In the genomic region with DNA sequence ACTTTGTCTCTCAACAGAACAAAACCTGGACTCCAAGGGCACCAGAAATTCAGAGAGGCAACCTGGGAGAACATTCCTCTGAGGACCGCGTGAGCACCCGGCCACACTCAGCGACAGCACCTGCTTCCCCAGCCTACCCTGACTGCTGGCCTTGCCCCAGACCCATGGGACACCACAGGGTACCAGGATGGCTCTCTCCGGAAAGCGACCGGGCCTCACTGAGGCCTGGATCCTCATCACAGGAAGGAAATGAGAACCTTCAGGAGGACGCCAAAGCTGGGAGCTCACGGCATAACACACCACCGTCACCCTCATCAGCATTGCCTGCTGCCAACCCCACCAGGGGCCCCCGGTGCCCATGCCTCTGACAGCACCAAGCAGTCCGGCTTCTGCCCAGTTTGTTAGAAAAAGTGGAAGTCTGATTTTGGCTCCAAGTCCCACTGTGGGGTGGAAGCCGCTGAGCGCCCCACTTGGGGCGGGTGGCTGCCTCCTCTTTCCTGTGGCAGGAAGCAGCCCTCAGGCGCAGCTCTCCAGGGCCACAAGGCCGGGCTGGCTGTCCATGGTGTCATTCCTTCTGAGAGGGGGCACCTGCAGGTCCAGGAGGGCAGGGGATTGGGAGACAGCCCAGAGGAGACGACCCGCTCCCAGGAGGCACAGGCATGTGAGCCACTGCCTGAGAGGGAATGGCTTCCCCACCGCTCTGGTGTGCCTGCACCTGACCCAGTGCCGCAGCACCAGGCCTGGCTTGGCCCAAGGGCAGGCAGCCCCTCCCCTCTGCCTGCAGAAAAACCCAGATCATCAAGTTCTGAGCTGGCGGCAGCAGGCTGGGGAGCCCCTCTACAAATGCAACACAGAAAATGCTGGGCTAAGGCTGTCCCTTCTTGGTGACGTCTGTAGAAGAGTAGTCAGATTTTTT, we compare ENCODE assay signal across 10 cellular contexts. TPM values are rescaled to one million over a fixed set of nuclear protein-coding genes. Genes with fewer than 3 reads are reported as not detected.
DNase-seq lines count a peak whose midpoint lies in the region; ATAC-seq and TF ChIP-seq lines count a peak whose summit lies in the region.
"Had no signal": no experiment of that assay in that cellular context is flagged by ENCODE, and none has a peak within 500 bp of the region (broad histone marks: within the 10 kb centered on the region; RNA-seq: fewer than 3 reads in every experiment).

No MANE protein-coding gene starts in this region.

- H3K27ac Mint-ChIP-seq in activated CD8-positive, alpha-beta T cell treated with anti-CD3 and anti-CD28 coated beads, Interleukin-2, amount 10 ng/mL, durations not matched to agents 7 days and 5 days, result no peak overlapping the region
- H3K27ac Mint-ChIP-seq in activated CD8-positive, alpha-beta T cell treated with anti-CD3 and anti-CD28 coated beads for 36 hours, result no peak overlapping the region
- H3K27ac Mint-ChIP-seq in activated B cell treated with CpG ODN at 0.5 μM for 24 hours, result peak overlapping the region; percentile 61
- peak overlapping the region; percentile 82 for H3K27ac Mint-ChIP-seq in stimulated activated naive B cell treated with anti-CD40 and anti-IgM and Interleukin-4, amounts not matched to agents 10 μg/mL and 1 μg/mL and 100 μg/mL, for 72 hours

- no peak overlapping the region for H2BK15ac ChIP-seq in mesendoderm (replicated peaks; ENCODE audit: low read depth)

- H3K36me3 ChIP-seq in right lobe of liver, result peaks cover 0 to 3% (median 0%) of the 10 kb centered on the region in 4 donors
- H3K36me3 ChIP-seq in mesendoderm (ENCODE audit: control insufficient read depth, insufficient read depth, low read length), result peaks cover 5% of the 10 kb centered on the region

- H2AK5ac ChIP-seq in mesendoderm (ENCODE audit: low read length), result no peak overlapping the region

- 86% methylated on average over 1 of the region's 23 CpGs for WGBS in right lobe of liver (ENCODE audit: insufficient coverage, low coverage, low lambda C conversion rate, missing lambda C conversion rate)
- WGBS in mesendoderm (ENCODE audit: extremely low coverage, insufficient coverage, low lambda C conversion rate), result no CpG with 5 or more reads among the region's 23 CpGs

- H2BK120ac ChIP-seq in mesendoderm (ENCODE audit: low read depth, low read length), result no peak overlapping the region

- H3K9me3 ChIP-seq in right lobe of liver, result no peaks in the 10 kb centered on the region

- H3K4ac ChIP-seq in mesendoderm (ENCODE audit: low read depth, low read length), result no peak overlapping the region

- peak; percentile 23 for DNase-seq in activated CD8-positive, alpha-beta T cell treated with anti-CD3 and anti-CD28 coated beads, Interleukin-2, amount 10 ng/mL, durations not matched to agents 7 days and 5 days
- DNase-seq in activated CD8-positive, alpha-beta T cell treated with anti-CD3 and anti-CD28 coated beads for 36 hours, result no peak
- no peak for DNase-seq in activated B cell treated with CpG ODN at 0.5 μM for 24 hours
- peak; percentile 40 to 65 (median 45) for DNase-seq in right lobe of liver
- DNase-seq in stimulated activated naive B cell treated with anti-CD40 and anti-IgM and Interleukin-4, amounts not matched to agents 10 μg/mL and 1 μg/mL and 100 μg/mL, for 72 hours, result peak; percentile 39
- no peak for DNase-seq in mesendoderm
- no peak for DNase-seq in stimulated activated naive CD4-positive, alpha-beta T cell treated with Interleukin-2 at 50 U/mL for 16 hours (lab: John Stamatoyannopoulos, UW)
- no peak for DNase-seq in cerebellum (ENCODE audit: low spot score)

- peaks cover 0 to 41% (median 22%) of the 10 kb centered on the region in 4 donors for H3K4me1 ChIP-seq in right lobe of liver
- no peaks in the 10 kb centered on the region for H3K4me1 ChIP-seq in mesendoderm (ENCODE audit: control insufficient read depth, low read depth, low read length)
- H3K4me1 ChIP-seq: A549 had no signal

- H3K27me3 Mint-ChIP-seq in activated CD8-positive, alpha-beta T cell treated with anti-CD3 and anti-CD28 coated beads, Interleukin-2, amount 10 ng/mL, durations not matched to agents 7 days and 5 days (ENCODE audit: low read depth), result no peaks in the 10 kb centered on the region
- no peaks in the 10 kb centered on the region for H3K27me3 Mint-ChIP-seq in activated CD8-positive, alpha-beta T cell treated with anti-CD3 and anti-CD28 coated beads for 36 hours
- no peaks in the 10 kb centered on the region for H3K27me3 Mint-ChIP-seq in activated B cell treated with CpG ODN at 0.5 μM for 24 hours
- H3K27me3 Mint-ChIP-seq in stimulated activated naive B cell treated with anti-CD40 and anti-IgM and Interleukin-4, amounts not matched to agents 10 μg/mL and 1 μg/mL and 100 μg/mL, for 72 hours, result no peaks in the 10 kb centered on the region

- H3K18ac ChIP-seq in mesendoderm (ENCODE audit: low read length), result no peak overlapping the region

- H3K36me3 Mint-ChIP-seq in activated CD8-positive, alpha-beta T cell treated with anti-CD3 and anti-CD28 coated beads, Interleukin-2, amount 10 ng/mL, durations not matched to agents 7 days and 5 days (ENCODE audit: low read depth), result peaks cover 2% of the 10 kb centered on the region
- H3K36me3 Mint-ChIP-seq in activated CD8-positive, alpha-beta T cell treated with anti-CD3 and anti-CD28 coated beads for 36 hours (ENCODE audit: low read depth), result peaks cover 9% of the 10 kb centered on the region
- peaks cover 17% of the 10 kb centered on the region for H3K36me3 Mint-ChIP-seq in activated B cell treated with CpG ODN at 0.5 μM for 24 hours (ENCODE audit: low read depth)
- H3K36me3 Mint-ChIP-seq in stimulated activated naive B cell treated with anti-CD40 and anti-IgM and Interleukin-4, amounts not matched to agents 10 μg/mL and 1 μg/mL and 100 μg/mL, for 72 hours, result peaks cover 11 to 23% of the 10 kb centered on the region in 2 donors

- no peak for TF ChIP-seq POLR2A in right lobe of liver (IDR thresholded peaks at IDR 0.05)

- H4K8ac ChIP-seq in mesendoderm (ENCODE audit: low read depth, low read length), result no peak overlapping the region

- CTCF ChIA-PET in activated CD8-positive, alpha-beta T cell treated with anti-CD3 and anti-CD28 coated beads, Interleukin-2, amount 10 ng/mL, durations not matched to agents 7 days and 5 days (lab: Charles Lee), result no interaction called here
- CTCF ChIA-PET in activated CD8-positive, alpha-beta T cell treated with anti-CD3 and anti-CD28 coated beads for 36 hours (lab: Charles Lee), result interaction anchor here (1.3 kb wide), 1 partner anchor 46 kb away, joined by 3 read pairs; no protein-coding TSS in a partner anchor
- CTCF ChIA-PET in activated B cell treated with CpG ODN at 0.5 μM for 24 hours (lab: Charles Lee), result no interaction called here

- H2BK5ac ChIP-seq in mesendoderm (ENCODE audit: low read length), result no peak overlapping the region

- no peak overlapping the region for H3K4me3 ChIP-seq in right lobe of liver
- H3K4me3 ChIP-seq in mesendoderm (ENCODE audit: low read length), result no peak overlapping the region
- H3K4me3 ChIP-seq: A549 had no signal

- intact Hi-C loops in activated CD8-positive, alpha-beta T cell treated with anti-CD3 and anti-CD28 coated beads for 36 hours (cut with micrococcal nuclease), result no loop called here
- intact Hi-C loops in activated B cell treated with CpG ODN at 0.5 μM for 24 hours (cut with micrococcal nuclease) (no loop called here), right lobe of liver (cut with DNase I) (no loop called here)

- H3K79me2 ChIP-seq in mesendoderm (ENCODE audit: control insufficient read depth, insufficient read depth, low read length), result peaks cover 24% of the 10 kb centered on the region

- H3K9me3 Mint-ChIP-seq in activated CD8-positive, alpha-beta T cell treated with anti-CD3 and anti-CD28 coated beads, Interleukin-2, amount 10 ng/mL, durations not matched to agents 7 days and 5 days (ENCODE audit: insufficient read depth), result peaks cover 5% of the 10 kb centered on the region
- H3K9me3 Mint-ChIP-seq in activated CD8-positive, alpha-beta T cell treated with anti-CD3 and anti-CD28 coated beads for 36 hours, result peaks cover 4% of the 10 kb centered on the region
- peaks cover 8% of the 10 kb centered on the region for H3K9me3 Mint-ChIP-seq in activated B cell treated with CpG ODN at 0.5 μM for 24 hours
- H3K9me3 Mint-ChIP-seq in stimulated activated naive B cell treated with anti-CD40 and anti-IgM and Interleukin-4, amounts not matched to agents 10 μg/mL and 1 μg/mL and 100 μg/mL, for 72 hours, result peaks cover 2% of the 10 kb centered on the region in 2 donors

- no peak overlapping the region for H3K9ac ChIP-seq in mesendoderm (ENCODE audit: low read length)

- H3K56ac ChIP-seq in mesendoderm (ENCODE audit: low read length), result no peak overlapping the region

- no peak overlapping the region for H3K4me3 Mint-ChIP-seq in activated CD8-positive, alpha-beta T cell treated with anti-CD3 and anti-CD28 coated beads, Interleukin-2, amount 10 ng/mL, durations not matched to agents 7 days and 5 days
- H3K4me3 Mint-ChIP-seq in activated CD8-positive, alpha-beta T cell treated with anti-CD3 and anti-CD28 coated beads for 36 hours, result no peak overlapping the region
- H3K4me3 Mint-ChIP-seq in activated B cell treated with CpG ODN at 0.5 μM for 24 hours, result no peak overlapping the region
- H3K4me3 Mint-ChIP-seq in stimulated activated naive B cell treated with anti-CD40 and anti-IgM and Interleukin-4, amounts not matched to agents 10 μg/mL and 1 μg/mL and 100 μg/mL, for 72 hours, result peak overlapping the region; percentile 52 to 60

- H3K27ac ChIP-seq in right lobe of liver (peak overlapping the region in 1 of 3 donors; percentile 71), mesendoderm (ENCODE audit: low read depth, low read length) (no peak overlapping the region)
- H3K27ac ChIP-seq: A549 had no signal

- H4K5ac ChIP-seq in mesendoderm (ENCODE audit: low read length), result no peak overlapping the region

- H3K23ac ChIP-seq in mesendoderm (ENCODE audit: low read length), result no peak overlapping the region

- POLR2A ChIA-PET in activated CD8-positive, alpha-beta T cell treated with anti-CD3 and anti-CD28 coated beads, Interleukin-2, amount 10 ng/mL, durations not matched to agents 7 days and 5 days (lab: Charles Lee), result no interaction called here
- POLR2A ChIA-PET in activated CD8-positive, alpha-beta T cell treated with anti-CD3 and anti-CD28 coated beads for 36 hours (lab: Charles Lee), result no interaction called here
- POLR2A ChIA-PET in activated B cell treated with CpG ODN at 0.5 μM for 24 hours (lab: Charles Lee), result interaction anchor here (0.7 kb wide), 1 partner anchor 40 kb away, joined by 4 read pairs; no protein-coding TSS in a partner anchor

- no peak for TF ChIP-seq CTCF in activated CD8-positive, alpha-beta T cell treated with anti-CD3 and anti-CD28 coated beads for 36 hours (IDR thresholded peaks at IDR 0.05)
- no peak for TF ChIP-seq CTCF in activated B cell treated with CpG ODN at 0.5 μM for 24 hours (IDR thresholded peaks at IDR 0.05)
- no peak for TF ChIP-seq CTCF in right lobe of liver (IDR thresholded peaks at IDR 0.05)

- ATAC-seq in activated CD8-positive, alpha-beta T cell treated with anti-CD3 and anti-CD28 coated beads, Interleukin-2, amount 10 ng/mL, durations not matched to agents 7 days and 5 days, result peak; percentile 41
- no peak for ATAC-seq in activated CD8-positive, alpha-beta T cell treated with anti-CD3 and anti-CD28 coated beads for 36 hours
- ATAC-seq in activated B cell treated with CpG ODN at 0.5 μM for 24 hours (ENCODE audit: low read depth) (peak; percentile 62), right lobe of liver (peak in 3 of 4 donors; percentile 2 to 31 (median 6))
- peak; percentile 80 to 86 for ATAC-seq in stimulated activated naive B cell treated with anti-CD40 and anti-IgM and Interleukin-4, amounts not matched to agents 10 μg/mL and 1 μg/mL and 100 μg/mL, for 72 hours (replicated peaks)
- ATAC-seq: Panc1 had no signal

- peaks cover 51% of the 10 kb centered on the region for H3K79me1 ChIP-seq in mesendoderm (ENCODE audit: low read length)

- no peak overlapping the region for H3K4me2 ChIP-seq in mesendoderm (ENCODE audit: low read length)
- H3K4me2 ChIP-seq: A549 had no signal

- H3K27me3 ChIP-seq in right lobe of liver (no peaks in the 10 kb centered on the region), mesendoderm (ENCODE audit: insufficient read depth, low read length, poor library complexity) (no peaks in the 10 kb centered on the region)

- H3K4me1 Mint-ChIP-seq in activated CD8-positive, alpha-beta T cell treated with anti-CD3 and anti-CD28 coated beads, Interleukin-2, amount 10 ng/mL, durations not matched to agents 7 days and 5 days (ENCODE audit: low read depth), result peaks cover 19% of the 10 kb centered on the region
- peaks cover 15% of the 10 kb centered on the region for H3K4me1 Mint-ChIP-seq in activated CD8-positive, alpha-beta T cell treated with anti-CD3 and anti-CD28 coated beads for 36 hours (ENCODE audit: low read depth)
- H3K4me1 Mint-ChIP-seq in activated B cell treated with CpG ODN at 0.5 μM for 24 hours, result peaks cover 44% of the 10 kb centered on the region
- H3K4me1 Mint-ChIP-seq in stimulated activated naive B cell treated with anti-CD40 and anti-IgM and Interleukin-4, amounts not matched to agents 10 μg/mL and 1 μg/mL and 100 μg/mL, for 72 hours, result peaks cover 33 to 55% of the 10 kb centered on the region in 2 donors

RNA-seq across cellular contexts. Expression of a gene that starts 38.6 kb away (rescaled TPM):
- 1 to 10 TPM; 7.1 to 8.1 TPM for total RNA-seq in activated CD8-positive, alpha-beta T cell treated with anti-CD3 and anti-CD28 coated beads, Interleukin-2, amount 10 ng/mL, durations not matched to agents 7 days and 5 days
- 10 to 100 TPM; 12.5 to 13.0 TPM for total RNA-seq in activated CD8-positive, alpha-beta T cell treated with anti-CD3 and anti-CD28 coated beads for 36 hours
- 14.1 and 16.9 TPM in 2 replicates for total RNA-seq in activated B cell treated with CpG ODN at 0.5 μM for 24 hours
- 10 to 100 TPM; 18.0 to 53.5 (median 31.0) TPM for total RNA-seq in right lobe of liver
- polyA plus RNA-seq in mesendoderm (2013, experiment 1 of 2), result 29.4 TPM
- polyA plus RNA-seq in mesendoderm (2013, experiment 2 of 2), result 29.5 TPM
- total RNA-seq in cerebellum, result 39.7 TPM

Comparison
In these comparisons a context has a peak if more than half of its experiments do, and no peak if none do; other contexts are left out.
1. DNase-seq: peak in activated CD8-positive, alpha-beta T cell treated with anti-CD3 and anti-CD28 coated beads, Interleukin-2, amount 10 ng/mL, durations not matched to agents 7 days and 5 days (single experiment), right lobe of liver (3 of 3) and stimulated activated naive B cell treated with anti-CD40 and anti-IgM and Interleukin-4, amounts not matched to agents 10 μg/mL and 1 μg/mL and 100 μg/mL, for 72 hours (single experiment); none in activated CD8-positive, alpha-beta T cell treated with anti-CD3 and anti-CD28 coated beads for 36 hours (single experiment), activated B cell treated with CpG ODN at 0.5 μM for 24 hours (single experiment), mesendoderm (single experiment), stimulated activated naive CD4-positive, alpha-beta T cell treated with Interleukin-2 at 50 U/mL for 16 hours (single experiment) and cerebellum (single experiment).
2. H3K27ac Mint-ChIP-seq: peak in activated B cell treated with CpG ODN at 0.5 μM for 24 hours (single experiment) and stimulated activated naive B cell treated with anti-CD40 and anti-IgM and Interleukin-4, amounts not matched to agents 10 μg/mL and 1 μg/mL and 100 μg/mL, for 72 hours (single experiment); none in activated CD8-positive, alpha-beta T cell treated with anti-CD3 and anti-CD28 coated beads, Interleukin-2, amount 10 ng/mL, durations not matched to agents 7 days and 5 days (single experiment) and activated CD8-positive, alpha-beta T cell treated with anti-CD3 and anti-CD28 coated beads for 36 hours (single experiment).
3. H3K4me3 Mint-ChIP-seq: peak in stimulated activated naive B cell treated with anti-CD40 and anti-IgM and Interleukin-4, amounts not matched to agents 10 μg/mL and 1 μg/mL and 100 μg/mL, for 72 hours (2 of 2); none in activated CD8-positive, alpha-beta T cell treated with anti-CD3 and anti-CD28 coated beads, Interleukin-2, amount 10 ng/mL, durations not matched to agents 7 days and 5 days (single experiment), activated CD8-positive, alpha-beta T cell treated with anti-CD3 and anti-CD28 coated beads for 36 hours (single experiment) and activated B cell treated with CpG ODN at 0.5 μM for 24 hours (single experiment).